8 cellular contexts compared by ENCODE assay signal in genomic region chr9:137227057-137227852, GRCh38. TPM values are rescaled to one million over a fixed set of nuclear protein-coding genes. Genes with fewer than 3 reads are reported as not detected.
DNase-seq lines count a peak whose midpoint lies in the region; ATAC-seq and TF ChIP-seq lines count a peak whose summit lies in the region.

TSS of gene RNF224 (plus strand) at chr9:137227502. CDS start at chr9:137228336, 834 bp downstream.

- no peak within 1 kb of the TSS for H3K4me3 ChIP-seq in prostate gland
- H3K4me3 ChIP-seq in vagina = peak within 1 kb of the TSS in 1 of 2 donors; percentile 26

- H3K4me3 Mint-ChIP-seq in activated naive CD4-positive, alpha-beta T cell treated with anti-CD3 and anti-CD28 coated beads for 36 hours = no peak within 1 kb of the TSS

- H3K36me3 Mint-ChIP-seq in activated naive CD4-positive, alpha-beta T cell treated with anti-CD3 and anti-CD28 coated beads for 36 hours (ENCODE audit: low read depth) = no peaks in the 10 kb centered on the region

- ATAC-seq in SK-N-SH treated with all-trans-retinoic acid at 6 μM for 48 hours (peak; percentile 67), HG03175 (IDR thresholded peaks at IDR 0.05; ENCODE audit: unreplicated experiment) (no peak)

- WGBS in prostate gland = 24% methylated on average over 23 of the region's 25 CpGs

- TF ChIP-seq POLR2A in prostate gland (IDR thresholded peaks at IDR 0.05) = no peak
- no peak for TF ChIP-seq POLR2A in vagina (IDR thresholded peaks at IDR 0.05)

- H3K36me3 ChIP-seq in prostate gland (no peaks in the 10 kb centered on the region), vagina (no peaks in the 10 kb centered on the region)

- TF ChIP-seq CTCF in prostate gland (IDR thresholded peaks at IDR 0.05) (peak; percentile 57 to 98 (median 88)), vagina (IDR thresholded peaks at IDR 0.05) (peak; percentile 57 to 76 (median 60))

- H3K27ac Mint-ChIP-seq in activated naive CD4-positive, alpha-beta T cell treated with anti-CD3 and anti-CD28 coated beads for 36 hours = no peak within 1 kb of the TSS

- H3K27me3 ChIP-seq in prostate gland (replicated peaks; ENCODE audit: insufficient read depth) (peaks cover 4% of the 10 kb centered on the region), vagina (no peaks in the 10 kb centered on the region)

- no peaks in the 10 kb centered on the region for H3K9me3 Mint-ChIP-seq in activated naive CD4-positive, alpha-beta T cell treated with anti-CD3 and anti-CD28 coated beads for 36 hours

- intact Hi-C loops in activated naive CD4-positive, alpha-beta T cell treated with anti-CD3 and anti-CD28 coated beads for 36 hours (cut with micrococcal nuclease) = loop anchor here (1.0 to 10.0 kb wide), 3 partner anchors 38 to 342 kb away; partner anchors contain the start of gene TRAF2
- intact Hi-C loops in head of caudate nucleus (cut with DNase I) = loop anchor here (5.0 kb wide), 2 partner anchors 40 to 110 kb away; partner anchors contain the start of genes ANAPC2 and SSNA1
- intact Hi-C loops in prostate gland (cut with DNase I) = loop anchor here (5.0 kb wide), 1 partner anchor 110 kb away; no protein-coding TSS in a partner anchor
- intact Hi-C loops in vagina (cut with DNase I) = loop anchor here (1.0 to 5.0 kb wide), 3 partner anchors 35 to 130 kb away; no protein-coding TSS in a partner anchor

- H3K4me1 ChIP-seq in prostate gland (replicated peaks) (peaks cover 4% of the 10 kb centered on the region), vagina (peaks cover 29% of the 10 kb centered on the region)

- CTCF ChIA-PET in activated naive CD4-positive, alpha-beta T cell treated with anti-CD3 and anti-CD28 coated beads for 36 hours (lab: Charles Lee) = interaction anchor here (0.6 to 2.9 kb wide), 14 partner anchors 9 to 198 kb away, joined by 3 to 22 read pairs (median 6); partner anchors contain the start of genes ANAPC2, DPP7 and SSNA1

- peak; percentile 79 for DNase-seq in DMS53 treated with DMSO at 0.1 percent for 48 hours (lab: John Stamatoyannopoulos, UW; ENCODE audit: unreplicated experiment)
- peak; percentile 83 for DNase-seq in LoVo (ENCODE audit: low spot score)
- DNase-seq in activated naive CD4-positive, alpha-beta T cell treated with anti-CD3 and anti-CD28 coated beads for 36 hours = peak; percentile 84
- DNase-seq in head of caudate nucleus = peak; percentile 60 to 91 (median 80)
- peak; percentile 79 for DNase-seq in prostate gland (ENCODE audit: low spot score)
- no peak for DNase-seq in vagina (ENCODE audit: extremely low spot score in 2 of 2)

- peaks cover 8% of the 10 kb centered on the region for H3K4me1 Mint-ChIP-seq in activated naive CD4-positive, alpha-beta T cell treated with anti-CD3 and anti-CD28 coated beads for 36 hours (ENCODE audit: low read depth)

- H3K9me3 ChIP-seq in prostate gland (no peaks in the 10 kb centered on the region), vagina (no peaks in the 10 kb centered on the region)

- H3K27me3 Mint-ChIP-seq in activated naive CD4-positive, alpha-beta T cell treated with anti-CD3 and anti-CD28 coated beads for 36 hours (ENCODE audit: low read depth) = peaks cover 2% of the 10 kb centered on the region

- peak within 1 kb of the TSS; percentile 66 to 79 for H3K27ac ChIP-seq in prostate gland
- H3K27ac ChIP-seq in vagina = no peak within 1 kb of the TSS

TF ChIP-seq in SK-N-SH treated with all-trans-retinoic acid at 6 μM for 48 hours, 23 proteins besides CTCF, POLR2A, EP300 and RAD21:
- TF ChIP-seq SNAI2 (CRISPR knock-in tag; IDR thresholded peaks at IDR 0.05) = no peak
- TF ChIP-seq OSR1 (CRISPR knock-in tag; IDR thresholded peaks at IDR 0.05) = no peak
- TF ChIP-seq ZFP3 (CRISPR knock-in tag; IDR thresholded peaks at IDR 0.05) = no peak
- TF ChIP-seq BACH2 (CRISPR knock-in tag; IDR thresholded peaks at IDR 0.05; ENCODE audit: borderline replicate concordance) = no peak
- no peak for TF ChIP-seq ARNTL (CRISPR knock-in tag; IDR thresholded peaks at IDR 0.05; ENCODE audit: borderline replicate concordance, low read depth)
- no peak for TF ChIP-seq PATZ1 (CRISPR knock-in tag; IDR thresholded peaks at IDR 0.05; ENCODE audit: borderline replicate concordance)
TF ChIP-seq in SK-N-SH treated with all-trans-retinoic acid at 6 μM for 48 hours: peak in this region for 0.

RNA-seq across cellular contexts. Expression of gene RNF224, which starts in this region (rescaled TPM):
- total RNA-seq in activated naive CD4-positive, alpha-beta T cell treated with anti-CD3 and anti-CD28 coated beads for 36 hours = not detected
- total RNA-seq in prostate gland (not detected), vagina (0.74 TPM)

Comparison
In these comparisons a context has a peak if more than half of its experiments do, and no peak if none do; other contexts are left out.
1. Peak in DNase-seq in activated naive CD4-positive, alpha-beta T cell treated with anti-CD3 and anti-CD28 coated beads for 36 hours; RNA of the gene not detected or under 1 TPM.
2. Peak in DNase-seq and H3K27ac ChIP-seq in prostate gland; RNA of the gene not detected or under 1 TPM.
3. DNase-seq: peak in DMS53 treated with DMSO at 0.1 percent for 48 hours (single experiment), LoVo (single experiment) and head of caudate nucleus (42 of 42); none in vagina (0 of 2).